Comparison of ENCODE assay signal across 20 cellular contexts in genomic region chr9:38092200-38092524, GRCh38. TPM values are rescaled to one million over a fixed set of nuclear protein-coding genes. Genes with fewer than 3 reads are reported as not detected.
DNase-seq lines count a peak whose midpoint lies in the region; ATAC-seq lines count a peak whose summit lies in the region.
"Had no signal": no experiment of that assay in that cellular context is flagged by ENCODE, and none has a peak within 500 bp of the region (broad histone marks: within the 10 kb centered on the region; RNA-seq: fewer than 3 reads in every experiment).

No MANE protein-coding gene starts in this region.

- no peak overlapping the region for H3K23ac ChIP-seq in mesendoderm (ENCODE audit: low read length)

- no peak overlapping the region for H3K18ac ChIP-seq in mesendoderm (ENCODE audit: low read length)

- H3K79me1 ChIP-seq in mesendoderm (ENCODE audit: low read length) = no peaks in the 10 kb centered on the region

- H2AK5ac ChIP-seq in mesendoderm (ENCODE audit: low read length) = no peak overlapping the region

- H3K4me3 ChIP-seq in mesendoderm (ENCODE audit: low read length) = no peak overlapping the region
- H3K4me3 ChIP-seq: SJSA1 had no signal

- H4K5ac ChIP-seq in mesendoderm (ENCODE audit: low read length) = no peak overlapping the region

- no CpG with 5 or more reads among the region's 5 CpGs for WGBS in mesendoderm (ENCODE audit: extremely low coverage, insufficient coverage, low lambda C conversion rate)

- peak overlapping the region; percentile 6 for H3K56ac ChIP-seq in mesendoderm (ENCODE audit: low read length)

- peaks cover 16% of the 10 kb centered on the region for H3K4me1 ChIP-seq in mesendoderm (ENCODE audit: control insufficient read depth, low read depth, low read length)
- H3K4me1 ChIP-seq: SJSA1 had no signal

- no peak overlapping the region for H3K9ac ChIP-seq in mesendoderm (ENCODE audit: low read length)

- peak overlapping the region; percentile 63 for H3K27ac ChIP-seq in mesendoderm (ENCODE audit: low read depth, low read length)
- H3K27ac ChIP-seq: 22Rv1, SJSA1 had no signal

- DNase-seq in DMS53 (lab: John Stamatoyannopoulos, UW) (peak; percentile 63), DMS53 treated with DMSO at 0.1 percent for 48 hours (lab: John Stamatoyannopoulos, UW; ENCODE audit: unreplicated experiment) (no peak), mesendoderm (no peak), DMS79 (lab: John Stamatoyannopoulos, UW) (no peak)
- no peak for DNase-seq in effector CD4-positive, alpha-beta T cell
- DNase-seq: CD4-positive, alpha-beta memory T cell; GDM1; H7; KG1; NCI-H1417 treated with DMSO at 0.1 percent for 48 hours; NCI-H1930; NCI-H748 treated with DMSO at 0.1 percent for 48 hours; PC-3; SW 1271 had no signal

- peak overlapping the region; percentile 69 for H2BK5ac ChIP-seq in mesendoderm (ENCODE audit: low read length)

- no peaks in the 10 kb centered on the region for H3K27me3 ChIP-seq in mesendoderm (ENCODE audit: insufficient read depth, low read length, poor library complexity)
- H3K27me3 ChIP-seq: SJSA1 had no signal

- no peaks in the 10 kb centered on the region for H3K36me3 ChIP-seq in mesendoderm (ENCODE audit: control insufficient read depth, insufficient read depth, low read length)
- H3K36me3 ChIP-seq: SJSA1 had no signal

- H3K4ac ChIP-seq in mesendoderm (ENCODE audit: low read depth, low read length) = peak overlapping the region; percentile 71

- no peak overlapping the region for H2BK120ac ChIP-seq in mesendoderm (ENCODE audit: low read depth, low read length)

- H3K79me2 ChIP-seq in mesendoderm (ENCODE audit: control insufficient read depth, insufficient read depth, low read length) = no peaks in the 10 kb centered on the region

- ATAC-seq in GM18909 (IDR thresholded peaks at IDR 0.05; ENCODE audit: poor library complexity, unreplicated experiment) (peak; percentile 49), HG03342 (IDR thresholded peaks at IDR 0.05; ENCODE audit: unreplicated experiment) (peak; percentile 27), HG03442 (IDR thresholded peaks at IDR 0.05; ENCODE audit: unreplicated experiment) (no peak)
- ATAC-seq: HepG2, PC-3 had no signal

- no peak overlapping the region for H3K4me2 ChIP-seq in mesendoderm (ENCODE audit: low read length)

- H2BK15ac ChIP-seq in mesendoderm (replicated peaks; ENCODE audit: low read depth) = no peak overlapping the region

- no peak overlapping the region for H4K8ac ChIP-seq in mesendoderm (ENCODE audit: low read depth, low read length)

RNA-seq across cellular contexts. Expression of gene SHB, which starts 23.1 kb away (rescaled TPM):
- 13.4 TPM for polyA plus RNA-seq in mesendoderm (2013, experiment 1 of 2)
- 13.5 TPM for polyA plus RNA-seq in mesendoderm (2013, experiment 2 of 2)
